8 cellular contexts compared by ENCODE assay signal in the genomic region with DNA sequence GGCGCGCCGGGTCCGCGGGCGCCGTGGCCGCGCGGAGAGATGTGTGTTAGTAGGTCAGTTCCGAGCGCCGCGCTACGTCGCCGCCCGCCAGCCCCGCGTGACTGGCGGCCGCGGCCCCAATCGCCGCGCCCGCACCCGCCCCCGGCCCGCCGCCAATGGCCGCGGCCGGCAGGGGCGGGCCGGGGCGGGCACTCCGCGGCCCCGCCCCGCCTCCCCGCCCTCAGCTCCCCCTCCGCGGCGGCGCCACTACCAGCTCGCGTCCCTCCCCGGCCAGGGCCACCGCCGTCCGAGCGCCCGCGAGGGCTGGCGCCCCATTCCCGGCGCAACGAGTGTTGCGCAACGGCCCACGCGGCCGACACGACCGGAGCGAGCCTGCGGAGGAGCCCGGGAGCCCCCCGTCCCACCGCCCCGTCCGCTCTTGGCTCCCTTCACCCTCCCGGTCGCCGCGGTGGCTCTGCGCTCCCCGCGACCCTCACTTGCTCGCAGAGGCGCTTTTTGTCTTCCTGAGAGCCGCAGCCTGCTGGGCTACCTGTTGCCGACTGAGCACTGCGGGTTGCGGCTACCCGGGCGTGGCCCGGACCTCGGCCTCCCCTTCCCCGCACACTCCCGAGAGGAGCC. TPM values are rescaled to one million over a fixed set of nuclear protein-coding genes. Genes with fewer than 3 reads are reported as not detected.
DNase-seq lines count a peak whose midpoint lies in the region; ATAC-seq and TF ChIP-seq lines count a peak whose summit lies in the region.

A gene with protein sequence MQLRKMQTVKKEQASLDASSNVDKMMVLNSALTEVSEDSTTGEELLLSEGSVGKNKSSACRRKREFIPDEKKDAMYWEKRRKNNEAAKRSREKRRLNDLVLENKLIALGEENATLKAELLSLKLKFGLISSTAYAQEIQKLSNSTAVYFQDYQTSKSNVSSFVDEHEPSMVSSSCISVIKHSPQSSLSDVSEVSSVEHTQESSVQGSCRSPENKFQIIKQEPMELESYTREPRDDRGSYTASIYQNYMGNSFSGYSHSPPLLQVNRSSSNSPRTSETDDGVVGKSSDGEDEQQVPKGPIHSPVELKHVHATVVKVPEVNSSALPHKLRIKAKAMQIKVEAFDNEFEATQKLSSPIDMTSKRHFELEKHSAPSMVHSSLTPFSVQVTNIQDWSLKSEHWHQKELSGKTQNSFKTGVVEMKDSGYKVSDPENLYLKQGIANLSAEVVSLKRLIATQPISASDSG (minus strand): TSS at position 48 of the 618 bp plus-strand sequence. CDS start 13,098 bp downstream, outside the sequence.

- DNase-seq in G401 (ENCODE audit: low spot score) (peak; percentile 83), HAP-1 (ENCODE audit: low spot score in 2 of 2) (peak; percentile 70 to 79), MM.1S (peak; percentile 82), T follicular helper cell (ENCODE audit: low read depth) (peak; percentile 36), cardiac muscle cell (ENCODE audit: low read depth in 1 of 2, low spot score in 1 of 2) (peak; percentile 90 to 93), tibial nerve (ENCODE audit: low spot score in 2 of 2) (peak; percentile 65 to 74)
- DNase-seq in activated naive CD8-positive, alpha-beta T cell treated with anti-CD3 and anti-CD28 coated beads, Interleukin-2, amount 50 U/mL, for 24 hours = peak; percentile 79

- peak within 1 kb of the TSS; percentile 97 for H3K4me3 Mint-ChIP-seq in activated naive CD8-positive, alpha-beta T cell treated with anti-CD3 and anti-CD28 coated beads, Interleukin-2, amount 50 U/mL, for 24 hours

- no peak for TF ChIP-seq CTCF in MM.1S (IDR thresholded peaks at IDR 0.05; ENCODE audit: low read length)
- TF ChIP-seq CTCF in cardiac muscle cell (IDR thresholded peaks at IDR 0.05; ENCODE audit: low read depth, low read length) = no peak
- TF ChIP-seq CTCF in parathyroid adenoma (IDR thresholded peaks at IDR 0.05) = no peak
- TF ChIP-seq CTCF in tibial nerve (IDR thresholded peaks at IDR 0.05) = peak in 1 of 5 experiments; percentile 21

- peak within 1 kb of the TSS; percentile 97 for H3K9ac ChIP-seq in MM.1S (ENCODE audit: low read length)
- no peak within 1 kb of the TSS for H3K9ac ChIP-seq in parathyroid adenoma

- H3K9me2 ChIP-seq in MM.1S (replicated peaks; ENCODE audit: insufficient read depth, low read length) = no peaks in the 10 kb centered on the region

- in situ Hi-C loops in G401 (cut with HindIII; ENCODE audit: low sequenced_read_pairs) = no loop called here
- in situ Hi-C loops in HAP-1 (cut with MboI; ENCODE audit: low sequenced_read_pairs) = loop anchor here (10.0 to 25.0 kb wide), 2 partner anchors 261 to 512 kb away; no protein-coding TSS in a partner anchor

- H3K4me1 ChIP-seq in HAP-1 (no peaks in the 10 kb centered on the region; the same call in 1 of the 2 replicates), MM.1S (ENCODE audit: low read length) (peaks cover 16% of the 10 kb centered on the region), cardiac muscle cell (ENCODE audit: low read depth) (peaks cover 9% of the 10 kb centered on the region), parathyroid adenoma (peaks cover 2% of the 10 kb centered on the region), tibial nerve (peaks cover 0 to 35% (median 15%) of the 10 kb centered on the region in 4 donors)

- H3K27me3 Mint-ChIP-seq in activated naive CD8-positive, alpha-beta T cell treated with anti-CD3 and anti-CD28 coated beads, Interleukin-2, amount 50 U/mL, for 24 hours = peaks cover 10% of the 10 kb centered on the region

- peak within 1 kb of the TSS; percentile 65 for H3K4me3 ChIP-seq in HAP-1
- H3K4me3 ChIP-seq in MM.1S (ENCODE audit: low read length) = peak within 1 kb of the TSS; percentile 95
- peak within 1 kb of the TSS; percentile 99 for H3K4me3 ChIP-seq in cardiac muscle cell
- peak within 1 kb of the TSS; percentile 88 for H3K4me3 ChIP-seq in parathyroid adenoma (ENCODE audit: low read depth, low read length)
- peak within 1 kb of the TSS; percentile 81 to 100 (median 91) for H3K4me3 ChIP-seq in tibial nerve

- peak within 1 kb of the TSS; percentile 92 for H3K27ac ChIP-seq in MM.1S (ENCODE audit: low read length)
- peak within 1 kb of the TSS; percentile 94 for H3K27ac ChIP-seq in cardiac muscle cell
- peak within 1 kb of the TSS; percentile 72 for H3K27ac ChIP-seq in parathyroid adenoma
- H3K27ac ChIP-seq in tibial nerve = peak within 1 kb of the TSS; percentile 99 to 100 (median 100)

- 0 out of 2 replicates have a peak within 1 kb of the TSS, but pooled peaks have one; percentile 18 for H2AFZ ChIP-seq in MM.1S (ENCODE audit: low read length)
- peak within 1 kb of the TSS; percentile 83 for H2AFZ ChIP-seq in parathyroid adenoma

- H3K9me3 Mint-ChIP-seq in activated naive CD8-positive, alpha-beta T cell treated with anti-CD3 and anti-CD28 coated beads, Interleukin-2, amount 50 U/mL, for 24 hours = no peaks in the 10 kb centered on the region

- H3K4me2 ChIP-seq in MM.1S (ENCODE audit: low read depth, low read length) (peak within 1 kb of the TSS; percentile 88), parathyroid adenoma (ENCODE audit: low read length) (peak within 1 kb of the TSS; percentile 98)

- H3F3A ChIP-seq in MM.1S (ENCODE audit: insufficient read depth, low read length) = peaks cover 83% of the 10 kb centered on the region

- H3K27me3 ChIP-seq in HAP-1 (ENCODE audit: low read depth) (peaks cover 13% of the 10 kb centered on the region; the same call in 1 of the 2 replicates), MM.1S (replicated peaks; ENCODE audit: insufficient read depth, low read length) (no peaks in the 10 kb centered on the region), cardiac muscle cell (no peaks in the 10 kb centered on the region), parathyroid adenoma (ENCODE audit: control insufficient read depth, insufficient read depth, low read length) (no peaks in the 10 kb centered on the region), tibial nerve (no peaks in the 10 kb centered on the region)

- H3K36me3 Mint-ChIP-seq in activated naive CD8-positive, alpha-beta T cell treated with anti-CD3 and anti-CD28 coated beads, Interleukin-2, amount 50 U/mL, for 24 hours (ENCODE audit: low read depth) = peaks cover 26% of the 10 kb centered on the region

- H3K79me2 ChIP-seq in MM.1S (ENCODE audit: low read length) (peaks cover 93% of the 10 kb centered on the region), parathyroid adenoma (no peaks in the 10 kb centered on the region)

- H3K9me3 ChIP-seq in HAP-1 (no peaks in the 10 kb centered on the region), MM.1S (replicated peaks; ENCODE audit: insufficient read depth, low read length) (no peaks in the 10 kb centered on the region), cardiac muscle cell (ENCODE audit: low read depth) (no peaks in the 10 kb centered on the region), parathyroid adenoma (ENCODE audit: control insufficient read depth, low read length) (no peaks in the 10 kb centered on the region), tibial nerve (no peaks in the 10 kb centered on the region)

- H3K27ac Mint-ChIP-seq in activated naive CD8-positive, alpha-beta T cell treated with anti-CD3 and anti-CD28 coated beads, Interleukin-2, amount 50 U/mL, for 24 hours = peak within 1 kb of the TSS; percentile 97

- ATAC-seq in activated naive CD8-positive, alpha-beta T cell treated with anti-CD3 and anti-CD28 coated beads, Interleukin-2, amount 50 U/mL, for 24 hours = peak; percentile 61

- peak in 1 of 2 donors; percentile 84 for TF ChIP-seq EP300 in tibial nerve (IDR thresholded peaks at IDR 0.05)

- 0% methylated on average over 4 to 35 of the region's 92 CpGs for WGBS in tibial nerve, 2 donors

- H3K4me1 Mint-ChIP-seq in activated naive CD8-positive, alpha-beta T cell treated with anti-CD3 and anti-CD28 coated beads, Interleukin-2, amount 50 U/mL, for 24 hours = peaks cover 63% of the 10 kb centered on the region

- TF ChIP-seq POLR2A in tibial nerve (IDR thresholded peaks at IDR 0.05) = peak; percentile 86 to 92

- H3K36me3 ChIP-seq in HAP-1 (replicated peaks) = no peaks in the 10 kb centered on the region
- no peaks in the 10 kb centered on the region for H3K36me3 ChIP-seq in MM.1S (replicated peaks; ENCODE audit: insufficient read depth, low read length)
- H3K36me3 ChIP-seq in cardiac muscle cell = no peaks in the 10 kb centered on the region
- no peaks in the 10 kb centered on the region for H3K36me3 ChIP-seq in parathyroid adenoma (ENCODE audit: control insufficient read depth, insufficient read depth, low read length)
- no peaks in the 10 kb centered on the region for H3K36me3 ChIP-seq in tibial nerve

- H4K20me1 ChIP-seq in MM.1S (ENCODE audit: insufficient read depth, low read length) = peaks cover 13% of the 10 kb centered on the region

RNA-seq across cellular contexts. Expression of the gene that starts here (rescaled TPM):
- total RNA-seq in G401 (2014; rRNA removed; shearing (Covaris generic)) = 0.10 and 0.92 TPM in 2 replicates
- total RNA-seq in cardiac muscle cell (16.8 and 19.7 TPM in 2 replicates), tibial nerve (10 to 100 TPM; 53.3 to 65.1 (median 57.3) TPM)
- 43.0 and 57.5 TPM in 2 replicates for polyA plus RNA-seq in cardiac muscle cell

Comparison
In these comparisons a context has a peak if more than half of its experiments do, and no peak if none do; other contexts are left out.
1. Peak in every context shown above with its lines: DNase-seq, ATAC-seq, H3K4me3 ChIP-seq and H3K27ac ChIP-seq.
2. Peak in DNase-seq in G401; RNA of the gene not detected or under 1 TPM.
3. DNase-seq: peak in every context shown above with its lines; median percentile 92 in cardiac muscle cell; 83 in G401; 82 in MM.1S; 79 in activated naive CD8-positive, alpha-beta T cell treated with anti-CD3 and anti-CD28 coated beads, Interleukin-2, amount 50 U/mL, for 24 hours; 74 in HAP-1; 70 in tibial nerve; 36 in T follicular helper cell.